Comparison of ENCODE assay signal across 12 cellular contexts in genomic region chr2:11998218-11998617, GRCh38.
DNase-seq lines count a peak whose midpoint lies in the region; ATAC-seq and TF ChIP-seq lines count a peak whose summit lies in the region.
"Had no signal": no experiment of that assay in that cellular context is flagged by ENCODE, and none has a peak within 500 bp of the region (broad histone marks: within the 10 kb centered on the region; RNA-seq: fewer than 3 reads in every experiment).

No MANE protein-coding gene starts in this region.

- no peak overlapping the region for H3K27ac Mint-ChIP-seq in Caco-2 (ENCODE audit: unreplicated experiment)
- H3K27ac Mint-ChIP-seq: GM23338 had no signal

- H3K27ac ChIP-seq in PC-3 (ENCODE audit: low read length) (no peak overlapping the region), gastroesophageal sphincter (no peak overlapping the region)

- no peak overlapping the region for H3K9ac ChIP-seq in PC-3 (ENCODE audit: low read length)

- H3K4me1 ChIP-seq in PC-3 (ENCODE audit: insufficient read depth, low read length) (peaks cover 25% of the 10 kb centered on the region; the same call in 1 of the 2 replicates), Caco-2 (no peaks in the 10 kb centered on the region), gastroesophageal sphincter (no peaks in the 10 kb centered on the region)

- ATAC-seq in GM21825 (IDR thresholded peaks at IDR 0.05; ENCODE audit: unreplicated experiment) (peak; percentile 68), PC-3 (peak; percentile 75), gastroesophageal sphincter (no peak)
- ATAC-seq: GM23338 had no signal

- no peaks in the 10 kb centered on the region for H3K4me1 Mint-ChIP-seq in Caco-2 (ENCODE audit: low read depth, unreplicated experiment)

- intact Hi-C loops in PC-3 (cut with micrococcal nuclease) (no loop called here), Caco-2 (cut with micrococcal nuclease; ENCODE audit: unreplicated experiment) (no loop called here)

- H3K4me2 ChIP-seq in PC-3 (ENCODE audit: low read length) = no peak overlapping the region
- H3K4me2 ChIP-seq: GM23338 had no signal

- H2AFZ ChIP-seq in PC-3 (ENCODE audit: low read length) = no peak overlapping the region
- H2AFZ ChIP-seq: GM23338 had no signal

- H4K20me1 ChIP-seq in PC-3 (ENCODE audit: low read length) = no peaks in the 10 kb centered on the region

- BruUV-seq in PC-3 (replicated peaks; lab: Mats Ljungman, UMichigan) (no TSS peak), Caco-2 (replicated peaks; lab: Mats Ljungman, UMichigan) (no TSS peak)

- WGBS in gastroesophageal sphincter (ENCODE audit: low coverage in 1 of 2), 2 donors = 57 to 100% methylated on average over 2 of the region's 2 CpGs

- H3K9me2 ChIP-seq in PC-3 (replicated peaks; ENCODE audit: low read length) = no peaks in the 10 kb centered on the region

- H3K36me3 Mint-ChIP-seq in Caco-2 (ENCODE audit: insufficient read depth, unreplicated experiment) = no peaks in the 10 kb centered on the region

- H3K79me2 ChIP-seq in PC-3 (ENCODE audit: low read length) = no peaks in the 10 kb centered on the region

- H3K4me3 Mint-ChIP-seq in Caco-2 (ENCODE audit: unreplicated experiment) = no peak overlapping the region
- H3K4me3 Mint-ChIP-seq: GM23338 had no signal

- H3K4me3 ChIP-seq in GM12865 (ENCODE audit: low read depth, low read length) (no peak overlapping the region), PC-3 (ENCODE audit: low read length) (no peak overlapping the region), Caco-2 (ENCODE audit: low read depth, low read length) (no peak overlapping the region), gastroesophageal sphincter (no peak overlapping the region)
- H3K4me3 ChIP-seq: GM23338 had no signal

- TF ChIP-seq POLR2A in gastroesophageal sphincter (IDR thresholded peaks at IDR 0.05) = no peak

- H3K9me3 ChIP-seq in PC-3 (ENCODE audit: low read length) (no peaks in the 10 kb centered on the region), Caco-2 (no peaks in the 10 kb centered on the region), gastroesophageal sphincter (peaks cover 0 to 5% (median 0%) of the 10 kb centered on the region in 3 donors)

- H3F3A ChIP-seq in PC-3 (ENCODE audit: low read length, unreplicated experiment) = no peaks in the 10 kb centered on the region

- no peak for TF ChIP-seq CTCF in GM12865 (IDR thresholded peaks at IDR 0.05; ENCODE audit: insufficient read depth, low read depth, low read length, missing control alignments)
- no peak for TF ChIP-seq CTCF in PC-3 (conservative IDR thresholded peaks at IDR 0.05; ENCODE audit: low read depth, low read length)
- no peak for TF ChIP-seq CTCF in Caco-2 (IDR thresholded peaks at IDR 0.05; ENCODE audit: insufficient read depth in 1 of 2, low read depth in 1 of 2, low read length in 1 of 2, severe bottlenecking in 1 of 2, unreplicated experiment in 1 of 2)
- TF ChIP-seq CTCF in gastroesophageal sphincter (IDR thresholded peaks at IDR 0.05) = no peak

- CTCF ChIA-PET in PC-3 (lab: Charles Lee) = no interaction called here
- CTCF ChIA-PET in Caco-2 (lab: Charles Lee) = no interaction called here

- H3K27me3 ChIP-seq in PC-3 (ENCODE audit: low read length) = no peaks in the 10 kb centered on the region
- no peaks in the 10 kb centered on the region; the same call in 1 of the 2 replicates for H3K27me3 ChIP-seq in Caco-2 (replicated peaks; ENCODE audit: control insufficient read depth, insufficient read depth, low read length)
- H3K27me3 ChIP-seq in gastroesophageal sphincter = no peaks in the 10 kb centered on the region

- H3K27me3 Mint-ChIP-seq in Caco-2 (ENCODE audit: insufficient read depth, unreplicated experiment) = peaks cover 8% of the 10 kb centered on the region

- H3K9me3 Mint-ChIP-seq in Caco-2 (ENCODE audit: unreplicated experiment) = no peaks in the 10 kb centered on the region

- H3K36me3 ChIP-seq in PC-3 (ENCODE audit: low read depth, low read length) = no peaks in the 10 kb centered on the region
- H3K36me3 ChIP-seq in Caco-2 (ENCODE audit: control insufficient read depth, insufficient read depth, low read length) = no peaks in the 10 kb centered on the region
- H3K36me3 ChIP-seq in gastroesophageal sphincter = no peaks in the 10 kb centered on the region

- TF ChIP-seq EP300 in gastroesophageal sphincter (IDR thresholded peaks at IDR 0.05) = no peak

- POLR2A ChIA-PET in PC-3 (lab: Charles Lee; ENCODE audit: unreplicated experiment) = interaction anchor here (0.6 kb wide), 1 partner anchor 928 kb away, joined by 3 read pairs; no protein-coding TSS in a partner anchor
- POLR2A ChIA-PET in Caco-2 (lab: Charles Lee) = no interaction called here

- DNase-seq in GM12865 (ENCODE audit: low read depth) (peak; percentile 80), PC-3 (peak; percentile 49), hepatic stellate cell (ENCODE audit: low spot score) (peak; percentile 17), Caco-2 (no peak), HuH-7 (ENCODE audit: low spot score) (no peak), LoVo (ENCODE audit: low spot score) (no peak)
- DNase-seq: activated CD4-positive, CD25-positive, alpha-beta regulatory T cell treated with anti-CD3 and anti-CD28 coated beads, Interleukin-2, amount 50 U/mL, for 72 hours; KG1; NCI-H774 had no signal

Comparison
In these comparisons a context has a peak if more than half of its experiments do, and no peak if none do; other contexts are left out.
1. DNase-seq: peak in GM12865 (single experiment), PC-3 (single experiment) and hepatic stellate cell (single experiment); none in Caco-2 (0 of 2), HuH-7 (single experiment) and LoVo (single experiment).